ENCODE assay signal across 8 cellular contexts in the genomic region with DNA sequence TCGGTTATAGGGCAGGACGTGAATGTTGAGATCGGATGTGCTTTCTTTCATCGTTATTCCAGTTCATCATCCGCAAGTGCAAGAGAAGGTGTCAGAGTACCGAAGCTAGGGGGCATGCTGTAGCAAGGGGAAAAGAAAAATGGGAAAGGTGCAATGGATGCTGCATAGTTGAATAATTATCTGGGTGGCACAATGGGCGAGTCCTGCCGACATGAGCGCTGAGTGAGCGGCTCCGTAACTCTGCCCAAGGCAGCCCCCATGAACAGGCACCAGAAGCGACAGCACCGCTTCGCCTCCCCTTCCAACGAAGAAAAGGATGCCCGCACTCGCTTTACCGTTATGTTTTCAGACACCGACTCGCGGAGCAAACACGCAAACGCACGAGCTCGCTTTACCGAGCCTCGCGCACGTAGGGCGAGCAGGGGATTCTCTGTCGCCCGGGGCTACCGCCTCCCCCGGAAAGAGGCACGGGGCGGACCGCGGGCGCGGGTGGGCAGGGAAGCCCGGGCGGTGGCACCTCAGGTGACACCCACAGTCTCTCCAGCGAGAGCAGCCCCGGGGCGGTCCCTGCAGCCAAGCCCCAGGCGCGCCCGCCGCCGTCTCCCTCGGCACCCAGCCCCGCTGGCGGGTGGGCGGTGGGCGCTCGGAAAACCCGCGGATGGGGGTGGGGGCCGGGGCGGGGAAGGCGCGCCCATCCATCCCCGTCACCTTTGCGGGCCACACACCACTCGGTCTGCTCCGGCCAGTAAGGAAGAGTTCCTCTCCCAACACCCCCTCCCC. TPM values are rescaled to one million over a fixed set of nuclear protein-coding genes. Genes with fewer than 3 reads are reported as not detected.
DNase-seq lines count a peak whose midpoint lies in the region; ATAC-seq lines count a peak whose summit lies in the region.

No MANE protein-coding gene starts in this region.

- no peaks in the 10 kb centered on the region for H3K36me3 Mint-ChIP-seq in activated T-helper 2 cell treated with anti-CD3 and anti-CD28 coated beads, Interferon-gamma antibody, Interleukin-2, Interleukin-4, amounts not matched to agents 10 μg/mL and 5 μg/mL and 100 μg/mL, durations not matched to agents 14 hours and 24 hours and 36 hours (ENCODE audit: low read depth)
- H3K36me3 Mint-ChIP-seq in naive thymus-derived CD8-positive, alpha-beta T cell = no peaks in the 10 kb centered on the region

- POLR2A ChIA-PET in naive thymus-derived CD8-positive, alpha-beta T cell (lab: Charles Lee) = interaction anchor here (1.1 to 3.1 kb wide), 4 partner anchors 10 to 637 kb away, joined by 4 to 23 read pairs (median 6); a partner anchor contains a TSS

- H3K27ac Mint-ChIP-seq in activated T-helper 2 cell treated with anti-CD3 and anti-CD28 coated beads, Interferon-gamma antibody, Interleukin-2, Interleukin-4, amounts not matched to agents 10 μg/mL and 5 μg/mL and 100 μg/mL, durations not matched to agents 14 hours and 24 hours and 36 hours = peak overlapping the region; percentile 3
- peak overlapping the region; percentile 31 to 92 (median 84) for H3K27ac Mint-ChIP-seq in naive thymus-derived CD8-positive, alpha-beta T cell

- DNase-seq in Ammon's horn (ENCODE audit: low spot score) (peak; percentile 88), Kasumi-1 (lab: John Stamatoyannopoulos, UW) (peak; percentile 81 to 82), RKO (ENCODE audit: low spot score) (peak; percentile 68), fibroblast of peridontal ligament (ENCODE audit: extremely low read depth) (peak; percentile 59)
- DNase-seq in activated T-helper 2 cell treated with anti-CD3 and anti-CD28 coated beads, Interferon-gamma antibody, Interleukin-2, Interleukin-4, amounts not matched to agents 10 μg/mL and 5 μg/mL and 100 μg/mL, durations not matched to agents 14 hours and 24 hours and 36 hours (ENCODE audit: low spot score) = peak; percentile 39
- DNase-seq in naive thymus-derived CD8-positive, alpha-beta T cell = peak; percentile 62 to 86 (median 76)
- peak; percentile 54 to 76 (median 60) for DNase-seq in stimulated activated naive CD4-positive, alpha-beta T cell (lab: John Stamatoyannopoulos, UW)

- peak overlapping the region; percentile 78 for H3K4me3 Mint-ChIP-seq in activated T-helper 2 cell treated with anti-CD3 and anti-CD28 coated beads, Interferon-gamma antibody, Interleukin-2, Interleukin-4, amounts not matched to agents 10 μg/mL and 5 μg/mL and 100 μg/mL, durations not matched to agents 14 hours and 24 hours and 36 hours (ENCODE audit: low read depth)
- H3K4me3 Mint-ChIP-seq in naive thymus-derived CD8-positive, alpha-beta T cell = peak overlapping the region in 9 of 10 donors; percentile 79 to 95 (median 84)

- ATAC-seq in GM21360 (IDR thresholded peaks at IDR 0.05; ENCODE audit: unreplicated experiment) = peak; percentile 23
- peak; percentile 74 to 77 for ATAC-seq in naive thymus-derived CD8-positive, alpha-beta T cell

- intact Hi-C loops in activated T-helper 2 cell treated with anti-CD3 and anti-CD28 coated beads, Interferon-gamma antibody, Interleukin-2, Interleukin-4, amounts not matched to agents 10 μg/mL and 5 μg/mL and 100 μg/mL, durations not matched to agents 14 hours and 24 hours and 36 hours (cut with micrococcal nuclease) = loop anchor here (1.0 kb wide), 1 partner anchor 211 kb away; no protein-coding TSS in a partner anchor

- H3K9me3 Mint-ChIP-seq in activated T-helper 2 cell treated with anti-CD3 and anti-CD28 coated beads, Interferon-gamma antibody, Interleukin-2, Interleukin-4, amounts not matched to agents 10 μg/mL and 5 μg/mL and 100 μg/mL, durations not matched to agents 14 hours and 24 hours and 36 hours = no peaks in the 10 kb centered on the region
- no peaks in the 10 kb centered on the region for H3K9me3 Mint-ChIP-seq in naive thymus-derived CD8-positive, alpha-beta T cell

- H3K4me1 Mint-ChIP-seq in activated T-helper 2 cell treated with anti-CD3 and anti-CD28 coated beads, Interferon-gamma antibody, Interleukin-2, Interleukin-4, amounts not matched to agents 10 μg/mL and 5 μg/mL and 100 μg/mL, durations not matched to agents 14 hours and 24 hours and 36 hours (ENCODE audit: low read depth) = peaks cover 5% of the 10 kb centered on the region
- H3K4me1 Mint-ChIP-seq in naive thymus-derived CD8-positive, alpha-beta T cell = peaks cover 3 to 7% (median 5%) of the 10 kb centered on the region in 4 donors

- H3K27me3 Mint-ChIP-seq in activated T-helper 2 cell treated with anti-CD3 and anti-CD28 coated beads, Interferon-gamma antibody, Interleukin-2, Interleukin-4, amounts not matched to agents 10 μg/mL and 5 μg/mL and 100 μg/mL, durations not matched to agents 14 hours and 24 hours and 36 hours (ENCODE audit: low read depth) = peaks cover 24% of the 10 kb centered on the region
- peaks cover 3 to 17% (median 9%) of the 10 kb centered on the region in 5 donors for H3K27me3 Mint-ChIP-seq in naive thymus-derived CD8-positive, alpha-beta T cell

RNA-seq across cellular contexts. Expression of a gene that starts 0.7 kb away (rescaled TPM):
- total RNA-seq in activated T-helper 2 cell treated with anti-CD3 and anti-CD28 coated beads, Interferon-gamma antibody, Interleukin-2, Interleukin-4, amounts not matched to agents 10 μg/mL and 5 μg/mL and 100 μg/mL, durations not matched to agents 14 hours and 24 hours and 36 hours = 2.3 TPM in 2 replicates
- 1 to 10 TPM; 2.7 to 3.2 TPM for total RNA-seq in naive thymus-derived CD8-positive, alpha-beta T cell
- 1 to 10 TPM in 2 of 3 donors, under 1 TPM in 1; 0.22 to 1.5 (median 1.1) TPM for polyA plus RNA-seq in naive thymus-derived CD8-positive, alpha-beta T cell

RNA-seq across cellular contexts. Expression of a gene that starts 1.4 kb away (rescaled TPM):
- 25.4 and 34.3 TPM in 2 replicates for total RNA-seq in activated T-helper 2 cell treated with anti-CD3 and anti-CD28 coated beads, Interferon-gamma antibody, Interleukin-2, Interleukin-4, amounts not matched to agents 10 μg/mL and 5 μg/mL and 100 μg/mL, durations not matched to agents 14 hours and 24 hours and 36 hours
- 10 to 100 TPM; 38.5 to 39.6 TPM for total RNA-seq in naive thymus-derived CD8-positive, alpha-beta T cell
- 10 to 100 TPM; 21.0 to 25.6 (median 22.5) TPM for polyA plus RNA-seq in naive thymus-derived CD8-positive, alpha-beta T cell

Comparison
In these comparisons a context has a peak if more than half of its experiments do, and no peak if none do; other contexts are left out.
1. Peak in every context shown above with its lines: DNase-seq and ATAC-seq.